ENCODE assay signal across 8 cellular contexts in genomic region chr1:114668784-114669561, GRCh38. TPM values are rescaled to one million over a fixed set of nuclear protein-coding genes. Genes with fewer than 3 reads are reported as not detected.
A peak's percentile ranks its signal among the peaks of the same experiment; 100 is the strongest.
DNase-seq lines count a peak whose midpoint lies in the region; ATAC-seq lines count a peak whose summit lies in the region.

No MANE protein-coding gene starts in this region.

- H3K4me3 ChIP-seq in iPS-11a (ENCODE audit: low read depth, low read length), result peak overlapping the region; percentile 79

- CTCF ChIA-PET in activated CD8-positive, alpha-beta memory T cell treated with anti-CD3 and anti-CD28 coated beads, Interleukin-2, amount 10 ng/mL, durations not matched to agents 7 days and 5 days (lab: Charles Lee), result interaction anchor here (0.7 to 1.3 kb wide), 4 partner anchors 47 to 327 kb away, joined by 3 to 5 read pairs (median 4); partner anchors contain the start of gene NRAS
- CTCF ChIA-PET in activated CD8-positive, alpha-beta T cell treated with anti-CD3 and anti-CD28 coated beads, Interleukin-2, amount 10 ng/mL, durations not matched to agents 7 days and 5 days (lab: Charles Lee), result interaction anchor here (1.3 to 2.9 kb wide), 5 partner anchors 9 to 691 kb away, joined by 4 to 23 read pairs (median 5); partner anchors contain the start of gene CSDE1

- peaks cover 12% of the 10 kb centered on the region for H3K4me1 Mint-ChIP-seq in activated CD8-positive, alpha-beta memory T cell treated with anti-CD3 and anti-CD28 coated beads, Interleukin-2, amount 10 ng/mL, durations not matched to agents 7 days and 5 days
- H3K4me1 Mint-ChIP-seq in activated CD8-positive, alpha-beta T cell treated with anti-CD3 and anti-CD28 coated beads, Interleukin-2, amount 10 ng/mL, durations not matched to agents 7 days and 5 days (ENCODE audit: low read depth), result peaks cover 13% of the 10 kb centered on the region
- H3K4me1 Mint-ChIP-seq in stimulated activated memory B cell treated with anti-CD40 and anti-IgM and Interleukin-4, amounts not matched to agents 10 μg/mL and 1 μg/mL and 100 μg/mL, for 72 hours, result no peaks in the 10 kb centered on the region

- no peaks in the 10 kb centered on the region for H3K36me3 Mint-ChIP-seq in activated CD8-positive, alpha-beta memory T cell treated with anti-CD3 and anti-CD28 coated beads, Interleukin-2, amount 10 ng/mL, durations not matched to agents 7 days and 5 days
- no peaks in the 10 kb centered on the region for H3K36me3 Mint-ChIP-seq in activated CD8-positive, alpha-beta T cell treated with anti-CD3 and anti-CD28 coated beads, Interleukin-2, amount 10 ng/mL, durations not matched to agents 7 days and 5 days (ENCODE audit: low read depth)
- H3K36me3 Mint-ChIP-seq in stimulated activated memory B cell treated with anti-CD40 and anti-IgM and Interleukin-4, amounts not matched to agents 10 μg/mL and 1 μg/mL and 100 μg/mL, for 72 hours, result no peaks in the 10 kb centered on the region

- POLR2A ChIA-PET in activated CD8-positive, alpha-beta T cell treated with anti-CD3 and anti-CD28 coated beads, Interleukin-2, amount 10 ng/mL, durations not matched to agents 7 days and 5 days (lab: Charles Lee), result interaction anchor here (0.6 to 1.3 kb wide), 4 partner anchors 89 to 207 kb away, joined by 3 read pairs; no protein-coding TSS in a partner anchor

- H3K9me3 Mint-ChIP-seq in activated CD8-positive, alpha-beta memory T cell treated with anti-CD3 and anti-CD28 coated beads, Interleukin-2, amount 10 ng/mL, durations not matched to agents 7 days and 5 days (ENCODE audit: low read depth), result no peaks in the 10 kb centered on the region
- H3K9me3 Mint-ChIP-seq in activated CD8-positive, alpha-beta T cell treated with anti-CD3 and anti-CD28 coated beads, Interleukin-2, amount 10 ng/mL, durations not matched to agents 7 days and 5 days (ENCODE audit: insufficient read depth), result no peaks in the 10 kb centered on the region
- H3K9me3 Mint-ChIP-seq in stimulated activated memory B cell treated with anti-CD40 and anti-IgM and Interleukin-4, amounts not matched to agents 10 μg/mL and 1 μg/mL and 100 μg/mL, for 72 hours, result no peaks in the 10 kb centered on the region

- DNase-seq in activated CD8-positive, alpha-beta memory T cell treated with anti-CD3 and anti-CD28 coated beads, Interleukin-2, amount 10 ng/mL, durations not matched to agents 7 days and 5 days, result no peak
- DNase-seq in activated CD8-positive, alpha-beta memory T cell treated with anti-CD3 and anti-CD28 coated beads, Interleukin-2, amount 50 U/mL, for 48 hours, result no peak
- no peak for DNase-seq in activated CD8-positive, alpha-beta T cell treated with anti-CD3 and anti-CD28 coated beads, Interleukin-2, amount 10 ng/mL, durations not matched to agents 7 days and 5 days
- no peak for DNase-seq in SK-N-DZ (ENCODE audit: low spot score)

- H3K27me3 Mint-ChIP-seq in activated CD8-positive, alpha-beta memory T cell treated with anti-CD3 and anti-CD28 coated beads, Interleukin-2, amount 10 ng/mL, durations not matched to agents 7 days and 5 days, result peaks cover 33% of the 10 kb centered on the region
- H3K27me3 Mint-ChIP-seq in activated CD8-positive, alpha-beta T cell treated with anti-CD3 and anti-CD28 coated beads, Interleukin-2, amount 10 ng/mL, durations not matched to agents 7 days and 5 days (ENCODE audit: low read depth), result peaks cover 15% of the 10 kb centered on the region
- peaks cover 25% of the 10 kb centered on the region for H3K27me3 Mint-ChIP-seq in stimulated activated memory B cell treated with anti-CD40 and anti-IgM and Interleukin-4, amounts not matched to agents 10 μg/mL and 1 μg/mL and 100 μg/mL, for 72 hours

- peak overlapping the region; percentile 89 for H3K4me3 Mint-ChIP-seq in activated CD8-positive, alpha-beta memory T cell treated with anti-CD3 and anti-CD28 coated beads, Interleukin-2, amount 10 ng/mL, durations not matched to agents 7 days and 5 days
- H3K4me3 Mint-ChIP-seq in activated CD8-positive, alpha-beta T cell treated with anti-CD3 and anti-CD28 coated beads, Interleukin-2, amount 10 ng/mL, durations not matched to agents 7 days and 5 days, result peak overlapping the region; percentile 91
- peak overlapping the region; percentile 96 for H3K4me3 Mint-ChIP-seq in stimulated activated memory B cell treated with anti-CD40 and anti-IgM and Interleukin-4, amounts not matched to agents 10 μg/mL and 1 μg/mL and 100 μg/mL, for 72 hours

- no peak for ATAC-seq in activated CD8-positive, alpha-beta memory T cell treated with anti-CD3 and anti-CD28 coated beads, Interleukin-2, amount 10 ng/mL, durations not matched to agents 7 days and 5 days
- ATAC-seq in activated CD8-positive, alpha-beta T cell treated with anti-CD3 and anti-CD28 coated beads, Interleukin-2, amount 10 ng/mL, durations not matched to agents 7 days and 5 days, result no peak
- no peak for ATAC-seq in stimulated activated memory B cell treated with anti-CD40 and anti-IgM and Interleukin-4, amounts not matched to agents 10 μg/mL and 1 μg/mL and 100 μg/mL, for 72 hours
- ATAC-seq in HG03457 (IDR thresholded peaks at IDR 0.05; ENCODE audit: unreplicated experiment), result no peak
- ATAC-seq in GM18519 (IDR thresholded peaks at IDR 0.05; ENCODE audit: low FRiP score, unreplicated experiment), result no peak

- no peak overlapping the region for H3K27ac Mint-ChIP-seq in activated CD8-positive, alpha-beta memory T cell treated with anti-CD3 and anti-CD28 coated beads, Interleukin-2, amount 10 ng/mL, durations not matched to agents 7 days and 5 days
- H3K27ac Mint-ChIP-seq in activated CD8-positive, alpha-beta T cell treated with anti-CD3 and anti-CD28 coated beads, Interleukin-2, amount 10 ng/mL, durations not matched to agents 7 days and 5 days, result no peak overlapping the region
- peak overlapping the region; percentile 61 for H3K27ac Mint-ChIP-seq in stimulated activated memory B cell treated with anti-CD40 and anti-IgM and Interleukin-4, amounts not matched to agents 10 μg/mL and 1 μg/mL and 100 μg/mL, for 72 hours

RNA-seq across cellular contexts. Expression of gene DENND2C, which starts 0.9 kb away (rescaled TPM):
- total RNA-seq in activated CD8-positive, alpha-beta memory T cell treated with anti-CD3 and anti-CD28 coated beads, Interleukin-2, amount 10 ng/mL, durations not matched to agents 7 days and 5 days, result under 1 TPM; 0.29 to 0.35 TPM
- total RNA-seq in activated CD8-positive, alpha-beta T cell treated with anti-CD3 and anti-CD28 coated beads, Interleukin-2, amount 10 ng/mL, durations not matched to agents 7 days and 5 days, result under 1 TPM; 0.34 to 0.40 TPM
- 0.08 TPM in 1 of 2 replicates, not detected in the other for polyA plus RNA-seq in SK-N-DZ (2014; cell fraction: cytosol; rRNA removed)
- polyA plus RNA-seq in SK-N-DZ (2014; cell fraction: nucleus; rRNA removed), result 0.05 and 0.15 TPM in 2 replicates

RNA-seq across cellular contexts. Expression of gene AMPD1, which starts 26.4 kb away (rescaled TPM):
- total RNA-seq in activated CD8-positive, alpha-beta memory T cell treated with anti-CD3 and anti-CD28 coated beads, Interleukin-2, amount 10 ng/mL, durations not matched to agents 7 days and 5 days, result not detected
- total RNA-seq in activated CD8-positive, alpha-beta T cell treated with anti-CD3 and anti-CD28 coated beads, Interleukin-2, amount 10 ng/mL, durations not matched to agents 7 days and 5 days, result not detected
- not detected in 2 replicates for polyA plus RNA-seq in SK-N-DZ (2014; cell fraction: cytosol; rRNA removed)
- not detected in 2 replicates for polyA plus RNA-seq in SK-N-DZ (2014; cell fraction: nucleus; rRNA removed)

RNA-seq across cellular contexts. Expression of gene NRAS, which starts 47.6 kb away (rescaled TPM):
- total RNA-seq in activated CD8-positive, alpha-beta memory T cell treated with anti-CD3 and anti-CD28 coated beads, Interleukin-2, amount 10 ng/mL, durations not matched to agents 7 days and 5 days, result 10 to 100 TPM; 39.7 to 58.7 TPM
- total RNA-seq in activated CD8-positive, alpha-beta T cell treated with anti-CD3 and anti-CD28 coated beads, Interleukin-2, amount 10 ng/mL, durations not matched to agents 7 days and 5 days, result 10 to 100 TPM; 50.3 to 51.7 TPM
- polyA plus RNA-seq in SK-N-DZ (2014; cell fraction: cytosol; rRNA removed), result 52.1 and 55.4 TPM in 2 replicates
- 17.7 and 18.0 TPM in 2 replicates for polyA plus RNA-seq in SK-N-DZ (2014; cell fraction: nucleus; rRNA removed)
